In the genomic region with DNA sequence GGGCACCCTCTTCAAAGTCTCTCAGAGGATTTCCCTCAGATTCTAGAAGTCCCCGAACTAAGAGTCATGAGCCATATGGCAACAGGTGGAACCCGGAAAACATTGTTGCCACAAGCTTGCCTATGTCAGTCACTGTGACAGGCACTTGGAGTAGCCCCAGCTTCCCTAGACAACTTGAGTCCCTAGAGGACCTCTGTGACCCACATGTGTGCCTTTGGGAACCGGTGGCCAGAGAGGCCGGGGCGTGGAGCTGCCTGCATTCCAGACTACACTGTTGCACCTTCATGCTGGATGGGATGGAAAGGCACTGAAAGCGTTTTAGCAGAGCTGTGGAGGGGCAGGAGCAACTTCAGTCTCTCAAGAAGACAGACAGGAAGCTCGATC, we compare ENCODE assay signal across 16 cellular contexts. TPM values are rescaled to one million over a fixed set of nuclear protein-coding genes. Genes with fewer than 3 reads are reported as not detected.
DNase-seq lines count a peak whose midpoint lies in the region; ATAC-seq and TF ChIP-seq lines count a peak whose summit lies in the region.
"Had no signal": no experiment of that assay in that cellular context is flagged by ENCODE, and none has a peak within 500 bp of the region (broad histone marks: within the 10 kb centered on the region; RNA-seq: fewer than 3 reads in every experiment).

No MANE protein-coding gene starts in this region.

- H3K36me3 Mint-ChIP-seq in HFFc6 (ENCODE audit: low read depth), result no peaks in the 10 kb centered on the region
- peaks cover 85% of the 10 kb centered on the region for H3K36me3 Mint-ChIP-seq in dendritic cell treated with granulocyte-macrophage colony-stimulating factor and Interleukin-4, amounts not matched to agents 40 ng/mL and 50 ng/mL, for 4 days (ENCODE audit: low read depth)

- peaks cover 0 to 62% (median 0%) of the 10 kb centered on the region in 11 experiments; a peak in 6 of 22 replicates for H3K36me3 ChIP-seq in BLaER1 treated with 17β-estradiol and CSF1 and Interleukin-3, amounts not matched to agents 10 nM and 100 nM
- no peaks in the 10 kb centered on the region for H3K36me3 ChIP-seq in gastroesophageal sphincter
- H3K36me3 ChIP-seq: HAP-1 had no signal

- no peak for TF ChIP-seq CTCF in HFFc6 (IDR thresholded peaks at IDR 0.05)
- TF ChIP-seq CTCF in gastroesophageal sphincter (IDR thresholded peaks at IDR 0.05), result no peak

- H3K27me3 ChIP-seq in BLaER1 treated with 17β-estradiol and CSF1 and Interleukin-3, amounts not matched to agents 10 nM and 100 nM, result no peaks in the 10 kb centered on the region
- peaks cover 75% of the 10 kb centered on the region for H3K27me3 ChIP-seq in gastroesophageal sphincter

- peaks cover 63 to 93% (median 75%) of the 10 kb centered on the region in 10 experiments for H3K4me1 ChIP-seq in BLaER1 treated with 17β-estradiol and CSF1 and Interleukin-3, amounts not matched to agents 10 nM and 100 nM
- H3K4me1 ChIP-seq in gastroesophageal sphincter, result peaks cover 0 to 13% (median 3%) of the 10 kb centered on the region in 3 donors
- H3K4me1 ChIP-seq: HAP-1 had no signal

- H3K4me2 ChIP-seq in BLaER1 treated with 17β-estradiol and CSF1 and Interleukin-3, amounts not matched to agents 10 nM and 100 nM, result peak overlapping the region; percentile 35 to 94 (median 78)

- DNase-seq in HFFc6 (no peak), myocyte (ENCODE audit: low read depth) (peak; percentile 89), middle frontal gyrus (ENCODE audit: extremely low spot score, low spot score) (no peak)
- DNase-seq: COR-L47, KBM-7, NCI-H1105, NCI-H1694 treated with DMSO at 0.1 percent for 48 hours, SHP77 treated with DMSO at 0.1 percent for 48 hours had no signal

- TF ChIP-seq EP300 in gastroesophageal sphincter (IDR thresholded peaks at IDR 0.05), result no peak

- intact Hi-C loops in dendritic cell treated with granulocyte-macrophage colony-stimulating factor and Interleukin-4, amounts not matched to agents 40 ng/mL and 50 ng/mL, for 4 days (cut with micrococcal nuclease), result loop anchor here (10.0 kb wide), 1 partner anchor 520 kb away; a partner anchor contains a TSS

- H3K9ac ChIP-seq in BLaER1 treated with 17β-estradiol and CSF1 and Interleukin-3, amounts not matched to agents 10 nM and 100 nM, result no peak overlapping the region; a peak in 1 of 22 replicates

- H3K4me1 Mint-ChIP-seq in HFFc6 (ENCODE audit: low read depth), result peaks cover 35% of the 10 kb centered on the region
- peaks cover 98% of the 10 kb centered on the region for H3K4me1 Mint-ChIP-seq in dendritic cell treated with granulocyte-macrophage colony-stimulating factor and Interleukin-4, amounts not matched to agents 40 ng/mL and 50 ng/mL, for 4 days (ENCODE audit: low read depth)

- WGBS in gastroesophageal sphincter (ENCODE audit: low coverage in 1 of 2), 2 donors, result 65% methylated on average over 2 of the region's 7 CpGs; no CpG with 5 or more reads in 1 of the 2 donors

- H3K27ac ChIP-seq in BLaER1 treated with 17β-estradiol and CSF1 and Interleukin-3, amounts not matched to agents 10 nM and 100 nM, result peak overlapping the region in 5 of 11 experiments; percentile 15 to 47 (median 26); a peak in 6 of 22 replicates
- H3K27ac ChIP-seq in gastroesophageal sphincter, result no peak overlapping the region

- peaks cover 4% of the 10 kb centered on the region for H3K27me3 Mint-ChIP-seq in HFFc6 (ENCODE audit: insufficient read depth)
- H3K27me3 Mint-ChIP-seq in dendritic cell treated with granulocyte-macrophage colony-stimulating factor and Interleukin-4, amounts not matched to agents 40 ng/mL and 50 ng/mL, for 4 days, result no peaks in the 10 kb centered on the region
- H3K27me3 Mint-ChIP-seq: B cell had no signal

- no peak overlapping the region for H3K4me3 ChIP-seq in BLaER1 treated with 17β-estradiol and CSF1 and Interleukin-3, amounts not matched to agents 10 nM and 100 nM
- H3K4me3 ChIP-seq in gastroesophageal sphincter, result no peak overlapping the region
- H3K4me3 ChIP-seq: HAP-1 had no signal

- H4K20me1 ChIP-seq in BLaER1 treated with 17β-estradiol and CSF1 and Interleukin-3, amounts not matched to agents 10 nM and 100 nM, result no peaks in the 10 kb centered on the region

- no peak overlapping the region for H3K4me3 Mint-ChIP-seq in HFFc6
- peak overlapping the region; percentile 17 for H3K4me3 Mint-ChIP-seq in dendritic cell treated with granulocyte-macrophage colony-stimulating factor and Interleukin-4, amounts not matched to agents 40 ng/mL and 50 ng/mL, for 4 days
- H3K4me3 Mint-ChIP-seq: B cell had no signal

- peak overlapping the region; percentile 32; the same call in 1 of the 2 replicates for H3K27ac Mint-ChIP-seq in HFFc6
- peak overlapping the region; percentile 96 for H3K27ac Mint-ChIP-seq in dendritic cell treated with granulocyte-macrophage colony-stimulating factor and Interleukin-4, amounts not matched to agents 40 ng/mL and 50 ng/mL, for 4 days
- H3K27ac Mint-ChIP-seq: B cell had no signal

- no peaks in the 10 kb centered on the region for H3K9me3 ChIP-seq in BLaER1 treated with 17β-estradiol and CSF1 and Interleukin-3, amounts not matched to agents 10 nM and 100 nM (replicated peaks in 1 of 11)
- no peaks in the 10 kb centered on the region for H3K9me3 ChIP-seq in gastroesophageal sphincter
- H3K9me3 ChIP-seq: HAP-1 had no signal

- no peak for ATAC-seq in HG03520 (IDR thresholded peaks at IDR 0.05; ENCODE audit: unreplicated experiment)
- no peak for ATAC-seq in HG03135 (IDR thresholded peaks at IDR 0.05; ENCODE audit: unreplicated experiment)
- no peak for ATAC-seq in gastroesophageal sphincter
- ATAC-seq: Panc1 had no signal

- no peaks in the 10 kb centered on the region for H3K9me3 Mint-ChIP-seq in HFFc6
- H3K9me3 Mint-ChIP-seq in dendritic cell treated with granulocyte-macrophage colony-stimulating factor and Interleukin-4, amounts not matched to agents 40 ng/mL and 50 ng/mL, for 4 days, result no peaks in the 10 kb centered on the region

- no peak for TF ChIP-seq POLR2A in gastroesophageal sphincter (IDR thresholded peaks at IDR 0.05)

RNA-seq across cellular contexts. Expression of a gene that starts 12.1 kb away (rescaled TPM):
- total RNA-seq in HFFc6 (2021; fragmentation: NEBNext Ultra II Directional; extraction: Animal tissue kit (Norgen Biotek cat#: 25700)), result 1 to 10 TPM; 1.7 to 4.5 (median 3.7) TPM
- 0.99 and 1.0 TPM in 2 replicates for total RNA-seq in myocyte
- polyA plus RNA-seq in myocyte (2012), result 0.29 TPM
- 1 to 10 TPM; 3.4 to 8.6 (median 6.6) TPM for total RNA-seq in gastroesophageal sphincter

RNA-seq across cellular contexts. Expression of a gene that starts 36.2 kb away (rescaled TPM):
- total RNA-seq in HFFc6 (2021; fragmentation: NEBNext Ultra II Directional; extraction: Animal tissue kit (Norgen Biotek cat#: 25700)), result 10 to 100 TPM; 14.9 to 24.3 (median 20.7) TPM
- total RNA-seq in myocyte (24.4 and 30.8 TPM in 2 replicates), gastroesophageal sphincter (10 to 100 TPM; 14.7 to 20.0 (median 17.3) TPM)
- polyA plus RNA-seq in myocyte (2012), result 23.0 TPM
